Comparison of ENCODE assay signal across 8 cellular contexts in genomic region chr2:55418512-55419235, GRCh38.
DNase-seq lines count a peak whose midpoint lies in the region; ATAC-seq and TF ChIP-seq lines count a peak whose summit lies in the region.

No MANE protein-coding gene starts in this region.

- no peak for DNase-seq in activated naive CD4-positive, alpha-beta T cell treated with anti-CD3 and anti-CD28 coated beads, Interleukin-2, amount 50 U/mL, for 16 hours
- no peak for DNase-seq in RWPE2 (ENCODE audit: low spot score)
- peak in 1 of 3 experiments; percentile 11 for DNase-seq in effector memory CD8-positive, alpha-beta T cell
- DNase-seq in stimulated activated naive CD4-positive, alpha-beta T cell treated with Interleukin-2 at 50 U/mL for 16 hours (lab: John Stamatoyannopoulos, UW) = no peak
- no peak for DNase-seq in stimulated activated CD4-positive, alpha-beta T cell treated with anti-CD3 and anti-CD28 coated beads, Interleukin-2, amount 100 ng/mL, for 24 hours
- no peak for DNase-seq in ecto neural progenitor cell (ENCODE audit: low spot score)

- H3K36me3 ChIP-seq in RWPE2 (ENCODE audit: low read depth) = no peaks in the 10 kb centered on the region; the same call in 1 of the 2 replicates

- H3K4me1 Mint-ChIP-seq in activated naive CD4-positive, alpha-beta T cell treated with anti-CD3 and anti-CD28 coated beads, Interleukin-2, amount 50 U/mL, for 24 hours = peaks cover 38% of the 10 kb centered on the region
- H3K4me1 Mint-ChIP-seq in effector memory CD8-positive, alpha-beta T cell (ENCODE audit: low read depth in 2 of 2) = peaks cover 12 to 29% of the 10 kb centered on the region in 2 donors
- H3K4me1 Mint-ChIP-seq in nephron = peaks cover 40% of the 10 kb centered on the region

- no peaks in the 10 kb centered on the region for H3K27me3 ChIP-seq in RWPE2 (ENCODE audit: insufficient read depth, poor library complexity, severe bottlenecking)

- peak overlapping the region; percentile 87 for H3K27ac Mint-ChIP-seq in activated naive CD4-positive, alpha-beta T cell treated with anti-CD3 and anti-CD28 coated beads, Interleukin-2, amount 50 U/mL, for 24 hours
- H3K27ac Mint-ChIP-seq in effector memory CD8-positive, alpha-beta T cell = peak overlapping the region; percentile 87 to 92
- H3K27ac Mint-ChIP-seq in nephron = peak overlapping the region; percentile 91 to 99 (median 99)

- TF ChIP-seq CTCF in RWPE2 (IDR thresholded peaks at IDR 0.05; ENCODE audit: poor library complexity, severe bottlenecking) (no peak), nephron (IDR thresholded peaks at IDR 0.05; ENCODE audit: unreplicated experiment in 3 of 3) (no peak)

- ATAC-seq in RWPE2 (ENCODE audit: low read depth) = no peak; the same call in 2 of the 3 replicates
- ATAC-seq in effector memory CD8-positive, alpha-beta T cell (replicated peaks) = no peak

- H3K27ac ChIP-seq in RWPE2 (ENCODE audit: poor library complexity, severe bottlenecking) = peak overlapping the region; percentile 67

- no peaks in the 10 kb centered on the region for H3K36me3 Mint-ChIP-seq in activated naive CD4-positive, alpha-beta T cell treated with anti-CD3 and anti-CD28 coated beads, Interleukin-2, amount 50 U/mL, for 24 hours
- H3K36me3 Mint-ChIP-seq in effector memory CD8-positive, alpha-beta T cell (ENCODE audit: insufficient read depth) = peaks cover 11% of the 10 kb centered on the region
- H3K36me3 Mint-ChIP-seq in nephron (ENCODE audit: low read depth) = peaks cover 13% of the 10 kb centered on the region

- no peaks in the 10 kb centered on the region for H3K9me3 Mint-ChIP-seq in activated naive CD4-positive, alpha-beta T cell treated with anti-CD3 and anti-CD28 coated beads, Interleukin-2, amount 50 U/mL, for 24 hours
- no peaks in the 10 kb centered on the region for H3K9me3 Mint-ChIP-seq in effector memory CD8-positive, alpha-beta T cell
- no peaks in the 10 kb centered on the region for H3K9me3 Mint-ChIP-seq in nephron

- H3K4me1 ChIP-seq in RWPE2 (ENCODE audit: insufficient read depth, poor library complexity, severe bottlenecking) = peaks cover 13% of the 10 kb centered on the region

- no peaks in the 10 kb centered on the region for H3K9me3 ChIP-seq in RWPE2 (ENCODE audit: severe bottlenecking)

- peak overlapping the region; percentile 93 for H3K4me3 Mint-ChIP-seq in activated naive CD4-positive, alpha-beta T cell treated with anti-CD3 and anti-CD28 coated beads, Interleukin-2, amount 50 U/mL, for 24 hours
- H3K4me3 Mint-ChIP-seq in effector memory CD8-positive, alpha-beta T cell = peak overlapping the region; percentile 82 to 92
- peak overlapping the region; percentile 96 to 98 (median 98) for H3K4me3 Mint-ChIP-seq in nephron

- H3K27me3 Mint-ChIP-seq in activated naive CD4-positive, alpha-beta T cell treated with anti-CD3 and anti-CD28 coated beads, Interleukin-2, amount 50 U/mL, for 24 hours = no peaks in the 10 kb centered on the region
- H3K27me3 Mint-ChIP-seq in effector memory CD8-positive, alpha-beta T cell = peaks cover 0 to 3% of the 10 kb centered on the region in 2 donors
- no peaks in the 10 kb centered on the region for H3K27me3 Mint-ChIP-seq in nephron (ENCODE audit: low read depth)

- H3K4me3 ChIP-seq in RWPE2 (ENCODE audit: severe bottlenecking) = peak overlapping the region; percentile 53
